ENCODE assay signal across 10 cellular contexts in genomic region chr15:31041610-31042009, GRCh38. TPM values are rescaled to one million over a fixed set of nuclear protein-coding genes. Genes with fewer than 3 reads are reported as not detected.
"Had no signal": no experiment of that assay in that cellular context is flagged by ENCODE, and none has a peak within 500 bp of the region (broad histone marks: within the 10 kb centered on the region; RNA-seq: fewer than 3 reads in every experiment).

No MANE protein-coding gene starts in this region.

- DNase-seq: GM23248, H9, HCEC 1CT, HFFc6, KBM-7 had no signal

- H3K27ac ChIP-seq: GM23248, KMS-11 had no signal

- H3K9ac ChIP-seq: GM23248, KMS-11 had no signal

- FAIRE-seq: H1, H54, HTR-8/SVneo had no signal

- H3K4me3 Mint-ChIP-seq: H9, HFFc6 had no signal

- H3K4me2 ChIP-seq: KMS-11 had no signal

- H3K4me3 ChIP-seq: GM23248 had no signal

- H2AFZ ChIP-seq: GM23248 had no signal

- H3K27ac Mint-ChIP-seq: HFFc6 had no signal

- H3K9me3 Mint-ChIP-seq: H9, HFFc6 had no signal

RNA-seq across cellular contexts. Expression of gene TRPM1, which starts 59.9 kb away (rescaled TPM):
- total RNA-seq: GM23248, H1, H9, HT-29 had no signal
- polyA plus RNA-seq: GM23248 had no signal
